ENCODE assay signal across 8 cellular contexts in the genomic region with DNA sequence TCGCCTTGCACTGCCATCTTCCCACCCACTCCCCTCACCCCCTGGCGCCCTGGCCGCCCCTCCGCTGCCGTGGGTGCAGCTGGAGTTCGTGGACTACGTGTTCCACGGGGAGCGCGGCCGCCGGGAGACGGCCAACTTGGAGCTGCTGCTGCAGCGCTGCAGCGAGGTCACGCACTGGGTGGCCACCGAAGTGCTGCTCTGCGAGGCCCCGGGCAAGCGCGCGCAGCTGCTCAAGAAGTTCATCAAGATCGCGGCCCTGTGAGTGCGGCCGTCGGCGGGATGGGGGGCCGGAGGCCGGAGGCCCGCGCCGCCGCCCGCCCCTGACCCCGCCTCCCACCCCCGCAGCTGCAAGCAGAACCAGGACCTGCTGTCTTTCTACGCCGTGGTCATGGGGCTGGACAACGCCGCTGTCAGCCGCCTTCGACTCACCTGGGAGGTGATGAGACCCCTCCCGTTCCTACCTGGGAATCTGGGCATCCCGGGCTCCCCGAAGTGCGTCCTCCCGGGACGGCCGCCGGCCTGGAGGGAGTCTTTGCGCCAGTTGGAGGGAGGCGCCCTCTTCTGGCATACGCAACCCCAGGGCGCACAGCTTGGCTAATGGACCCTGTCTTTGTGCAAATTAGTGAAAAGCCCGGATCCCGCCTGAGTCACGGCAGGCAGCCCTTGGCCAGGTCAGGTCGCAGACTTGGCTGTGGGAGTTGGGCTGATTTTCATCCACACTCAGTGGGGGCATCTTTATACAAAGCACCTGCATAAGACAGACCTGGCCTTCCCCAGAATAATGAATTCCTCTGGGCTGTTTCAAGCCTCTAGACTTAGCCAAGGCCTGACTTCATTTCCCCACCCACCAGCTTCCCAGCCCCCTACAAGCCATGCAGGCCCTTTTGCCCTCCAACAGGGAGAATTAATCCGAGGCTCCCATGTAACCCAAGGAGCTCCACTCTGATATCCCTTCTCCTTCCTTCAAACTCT. TPM values are rescaled to one million over a fixed set of nuclear protein-coding genes. Genes with fewer than 3 reads are reported as not detected.
DNase-seq lines count a peak whose midpoint lies in the region; ATAC-seq, FAIRE-seq and TF ChIP-seq lines count a peak whose summit lies in the region.

No MANE protein-coding gene starts in this region.

- H3K4me3 ChIP-seq in RWPE2 (ENCODE audit: severe bottlenecking) (peak overlapping the region; percentile 29), suprapubic skin (peak overlapping the region; percentile 56)

- no peaks in the 10 kb centered on the region for H3K9me3 Mint-ChIP-seq in activated naive CD4-positive, alpha-beta T cell treated with anti-CD3 and anti-CD28 coated beads, Interleukin-2, amount 10 ng/mL, durations not matched to agents 7 days and 5 days

- peak overlapping the region; percentile 33 for H3K27ac Mint-ChIP-seq in activated naive CD4-positive, alpha-beta T cell treated with anti-CD3 and anti-CD28 coated beads, Interleukin-2, amount 10 ng/mL, durations not matched to agents 7 days and 5 days

- peaks cover 26% of the 10 kb centered on the region for H3K27me3 Mint-ChIP-seq in activated naive CD4-positive, alpha-beta T cell treated with anti-CD3 and anti-CD28 coated beads, Interleukin-2, amount 10 ng/mL, durations not matched to agents 7 days and 5 days

- H3K4me3 Mint-ChIP-seq in activated naive CD4-positive, alpha-beta T cell treated with anti-CD3 and anti-CD28 coated beads, Interleukin-2, amount 10 ng/mL, durations not matched to agents 7 days and 5 days = peak overlapping the region; percentile 84

- peak; percentile 85 for TF ChIP-seq CTCF in RWPE2 (IDR thresholded peaks at IDR 0.05; ENCODE audit: poor library complexity, severe bottlenecking)
- no peak for TF ChIP-seq CTCF in omental fat pad (IDR thresholded peaks at IDR 0.05)
- TF ChIP-seq CTCF in suprapubic skin (IDR thresholded peaks at IDR 0.05) = peak; percentile 19 to 60

- DNase-seq in A172 (ENCODE audit: low spot score) (peak; percentile 67), GM18507 (ENCODE audit: extremely low spot score, insufficient read length, low read depth) (no peak), RWPE2 (ENCODE audit: low spot score) (peak; percentile 76), glomerular visceral epithelial cell (ENCODE audit: extremely low spot score) (peak; percentile 76), omental fat pad (ENCODE audit: low spot score) (peak; percentile 68), suprapubic skin (ENCODE audit: low spot score in 2 of 2) (peak; percentile 85 to 91)
- DNase-seq in activated naive CD4-positive, alpha-beta T cell treated with anti-CD3 and anti-CD28 coated beads, Interleukin-2, amount 10 ng/mL, durations not matched to agents 7 days and 5 days = peak; percentile 79

- H3K27ac ChIP-seq in RWPE2 (ENCODE audit: poor library complexity, severe bottlenecking) = no peak overlapping the region
- H3K27ac ChIP-seq in suprapubic skin = peak overlapping the region; percentile 46

- TF ChIP-seq EP300 in suprapubic skin (IDR thresholded peaks at IDR 0.05) = no peak

- H3K36me3 Mint-ChIP-seq in activated naive CD4-positive, alpha-beta T cell treated with anti-CD3 and anti-CD28 coated beads, Interleukin-2, amount 10 ng/mL, durations not matched to agents 7 days and 5 days = no peaks in the 10 kb centered on the region

- 2% methylated on average over 29 of the region's 60 CpGs for WGBS in suprapubic skin

- H3K4me1 Mint-ChIP-seq in activated naive CD4-positive, alpha-beta T cell treated with anti-CD3 and anti-CD28 coated beads, Interleukin-2, amount 10 ng/mL, durations not matched to agents 7 days and 5 days = peaks cover 29% of the 10 kb centered on the region

- H3K27me3 ChIP-seq in RWPE2 (ENCODE audit: insufficient read depth, poor library complexity, severe bottlenecking) (no peaks in the 10 kb centered on the region), suprapubic skin (no peaks in the 10 kb centered on the region)

- peaks cover 9% of the 10 kb centered on the region for H3K4me1 ChIP-seq in RWPE2 (ENCODE audit: insufficient read depth, poor library complexity, severe bottlenecking)
- H3K4me1 ChIP-seq in suprapubic skin = peaks cover 50% of the 10 kb centered on the region

- H3K9me3 ChIP-seq in RWPE2 (ENCODE audit: severe bottlenecking) (no peaks in the 10 kb centered on the region), suprapubic skin (no peaks in the 10 kb centered on the region)

- H3K36me3 ChIP-seq in RWPE2 (ENCODE audit: low read depth) (0 out of 2 replicates have a peak, but pooled peaks cover 2% of the 10 kb centered on the region), suprapubic skin (peaks cover 21% of the 10 kb centered on the region)

- FAIRE-seq in GM18507 (lab: Jason Lieb, UNC) = peak; percentile 90

- peak; percentile 68 for ATAC-seq in HG03442 (IDR thresholded peaks at IDR 0.05; ENCODE audit: unreplicated experiment)
- peak; percentile 82 for ATAC-seq in RWPE2 (ENCODE audit: low read depth)
- peak; percentile 92 for ATAC-seq in omental fat pad (ENCODE audit: low FRiP score)

- TF ChIP-seq POLR2A in suprapubic skin (IDR thresholded peaks at IDR 0.05) = no peak

- CTCF ChIA-PET in activated naive CD4-positive, alpha-beta T cell treated with anti-CD3 and anti-CD28 coated beads, Interleukin-2, amount 10 ng/mL, durations not matched to agents 7 days and 5 days (lab: Charles Lee) = interaction anchor here (0.6 to 4.7 kb wide), 20 partner anchors 9 to 179 kb away, joined by 3 to 87 read pairs (median 6); a partner anchor contains a TSS

RNA-seq across cellular contexts. Expression of a gene that starts 14.3 kb away (rescaled TPM):
- 0.86 and 4.4 TPM in 2 replicates for total RNA-seq in A172 (2014; rRNA removed; shearing (Covaris generic))
- total RNA-seq in omental fat pad (10 to 100 TPM in 1 of 4 donors, 1 to 10 TPM in 3; 3.0 to 16.1 (median 4.4) TPM), suprapubic skin (100 to 1,000 TPM; 221 to 547 (median 297) TPM)

RNA-seq across cellular contexts. Expression of a gene that starts 27.6 kb away (rescaled TPM):
- 5.6 and 7.1 TPM in 2 replicates for total RNA-seq in A172 (2014; rRNA removed; shearing (Covaris generic))
- 10 to 100 TPM; 10.1 to 12.9 (median 10.8) TPM for total RNA-seq in omental fat pad
- 10 to 100 TPM; 18.2 to 25.5 (median 21.6) TPM for total RNA-seq in suprapubic skin

RNA-seq across cellular contexts. Expression of a gene that starts 51.2 kb away (rescaled TPM):
- 44.5 and 50.1 TPM in 2 replicates for total RNA-seq in A172 (2014; rRNA removed; shearing (Covaris generic))
- total RNA-seq in omental fat pad (10 to 100 TPM; 36.6 to 77.6 (median 51.1) TPM), suprapubic skin (10 to 100 TPM; 42.9 to 92.5 (median 61.2) TPM)

Comparison
In these comparisons a context has a peak if more than half of its experiments do, and no peak if none do; other contexts are left out.
1. CTCF ChIP-seq: peak in RWPE2 (single experiment) and suprapubic skin (2 of 2); none in omental fat pad (0 of 3).
2. RNA of a gene that starts 14.3 kb away (total RNA-seq): 221 to 547 TPM in suprapubic skin; 3.0 to 16.1 TPM in omental fat pad and 0.86 to 4.4 TPM in A172; every median in the first group is over 10 times any median in the second.
3. Peak in every context shown above with its lines, with median percentiles within 50 percentile points of each other: ATAC-seq.